In genomic region chr3:111859061-111859973, GRCh38 we compare ENCODE assay signal across 1 cellular context.
A peak's percentile ranks its signal among the peaks of the same experiment; 100 is the strongest.
TF ChIP-seq lines count a peak whose summit lies in the region.

Gene PHLDB2 (plus strand): TSS chr3:111859265. CDS start chr3:111884078, 24,813 bp downstream.

TF ChIP-seq in GM23338, 12 proteins besides CTCF, POLR2A, EP300 and RAD21:
- TF ChIP-seq POLR2AphosphoS5 (IDR thresholded peaks at IDR 0.05; ENCODE audit: low read depth): peak; percentile 37; the same call in 1 of the 2 replicates
- TF ChIP-seq REST (IDR thresholded peaks at IDR 0.05; ENCODE audit: unreplicated experiment): no peak
